Comparison of ENCODE assay signal across 20 cellular contexts in genomic region chr4:105050896-105051295, GRCh38.
A peak's percentile ranks its signal among the peaks of the same experiment; 100 is the strongest.
DNase-seq lines count a peak whose midpoint lies in the region; FAIRE-seq and TF ChIP-seq lines count a peak whose summit lies in the region.
"Had no signal": no experiment of that assay in that cellular context is flagged by ENCODE, and none has a peak within 500 bp of the region (broad histone marks: within the 10 kb centered on the region; RNA-seq: fewer than 3 reads in every experiment).

No MANE protein-coding gene starts in this region.

- no peaks in the 10 kb centered on the region for H3K36me3 ChIP-seq in bronchial epithelial cell (ENCODE audit: control insufficient read depth, insufficient read depth, low read length)
- H3K36me3 ChIP-seq: adrenal gland, SJCRH30 had no signal

- FAIRE-seq in bronchial epithelial cell (lab: Jason Lieb, UNC) = no peak
- FAIRE-seq: A204.1, GM18507 had no signal

- H3K27me3 ChIP-seq in bronchial epithelial cell (ENCODE audit: control insufficient read depth, insufficient read depth, low read length) = no peaks in the 10 kb centered on the region
- H3K27me3 ChIP-seq in dorsolateral prefrontal cortex = no peaks in the 10 kb centered on the region
- H3K27me3 ChIP-seq: adrenal gland, SJCRH30 had no signal

- DNase-seq in A172 (ENCODE audit: low spot score) (peak; percentile 3), MV-4-11 (lab: John Stamatoyannopoulos, UW) (peak; percentile 39), bronchial epithelial cell (ENCODE audit: low read depth) (peak; percentile 56), foreskin fibroblast (peak; percentile 2 to 6), GF-D8 (lab: John Stamatoyannopoulos, UW) (no peak), NCI-H774 (lab: John Stamatoyannopoulos, UW) (no peak), dorsolateral prefrontal cortex (no peak)
- no peak for DNase-seq in activated CD4-positive, alpha-beta T cell treated with anti-CD3 and anti-CD28 coated beads, Interleukin-2, amount 50 U/mL, for 4 hours
- DNase-seq: activated CD4-positive, alpha-beta T cell treated with anti-CD3 and anti-CD28 coated beads for 1 hour; adrenal gland; erythroblast; islet precursor cell; Kasumi-1; midbrain; NCI-H1694 treated with DMSO at 0.1 percent for 48 hours; NCI-H510A; SJCRH30; stimulated activated naive CD8-positive, alpha-beta T cell treated with anti-CD3 and anti-CD28 coated beads, Interleukin-15, Interleukin-2, amounts not matched to agents 100 U/mL and 50 U/mL, for 24 hours had no signal

- intact Hi-C loops in dorsolateral prefrontal cortex (cut with DNase I) = no loop called here

- H3K27ac ChIP-seq in dorsolateral prefrontal cortex = no peak overlapping the region
- H3K27ac ChIP-seq: adrenal gland, SJCRH30 had no signal

- H3K4me3 ChIP-seq in bronchial epithelial cell (ENCODE audit: low read depth, low read length) = no peak overlapping the region
- H3K4me3 ChIP-seq in foreskin fibroblast (ENCODE audit: low read depth in 1 of 2, low read length in 2 of 2) = no peak overlapping the region
- no peak overlapping the region for H3K4me3 ChIP-seq in dorsolateral prefrontal cortex
- H3K4me3 ChIP-seq: adrenal gland, SJCRH30 had no signal

- no peak for TF ChIP-seq CTCF in bronchial epithelial cell (IDR thresholded peaks at IDR 0.05; ENCODE audit: insufficient read depth, low read length, severe bottlenecking)
- TF ChIP-seq CTCF in foreskin fibroblast (IDR thresholded peaks at IDR 0.05; ENCODE audit: low read depth, low read length) = no peak
- TF ChIP-seq CTCF in dorsolateral prefrontal cortex (IDR thresholded peaks at IDR 0.05 in 54 of 56, conservative IDR thresholded peaks at IDR 0.05 in 2 of 56; ENCODE audit: low read depth in 1 of 56, partially characterized antibody in 56 of 56) = no peak

Comparison
In these comparisons a context has a peak if more than half of its experiments do, and no peak if none do; other contexts are left out.
1. DNase-seq: peak in A172 (single experiment), MV-4-11 (single experiment), bronchial epithelial cell (single experiment) and foreskin fibroblast (2 of 2); none in activated CD4-positive, alpha-beta T cell treated with anti-CD3 and anti-CD28 coated beads, Interleukin-2, amount 50 U/mL, for 4 hours (0 of 2), GF-D8 (single experiment), NCI-H774 (single experiment) and dorsolateral prefrontal cortex (0 of 10).